ENCODE assay signal across 21 cellular contexts in the genomic region with DNA sequence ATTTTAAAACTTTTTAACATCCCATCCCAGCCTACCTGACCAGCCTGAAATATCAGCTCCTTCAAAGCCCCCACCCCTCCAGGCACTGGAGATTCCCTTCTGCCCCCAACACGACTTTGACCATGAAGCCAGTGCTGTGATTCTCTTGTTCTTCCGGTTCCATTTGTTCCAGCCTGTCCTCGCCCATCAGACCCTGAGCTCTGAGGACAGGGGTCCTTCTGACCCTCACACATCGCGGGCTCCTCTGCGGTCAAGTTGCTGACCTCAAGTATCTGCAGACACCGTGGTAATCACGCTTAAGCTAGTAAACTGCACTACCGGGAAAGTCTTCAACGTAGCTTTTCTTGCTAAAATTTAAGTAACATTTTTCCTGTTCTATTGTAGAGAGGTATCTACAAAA.
DNase-seq lines count a peak whose midpoint lies in the region; ATAC-seq lines count a peak whose summit lies in the region.
"Had no signal": no experiment of that assay in that cellular context is flagged by ENCODE, and none has a peak within 500 bp of the region (broad histone marks: within the 10 kb centered on the region; RNA-seq: fewer than 3 reads in every experiment).

No MANE protein-coding gene starts in this region.

- no peak overlapping the region for H3K4me2 ChIP-seq in mesenchymal stem cell (ENCODE audit: low read length, poor library complexity, severe bottlenecking)
- H3K4me2 ChIP-seq: A549; BLaER1 treated with 17β-estradiol and CSF1 and Interleukin-3, amounts not matched to agents 10 nM and 100 nM had no signal

- no peak overlapping the region for H2BK120ac ChIP-seq in mesenchymal stem cell (ENCODE audit: low read depth, low read length)

- peak overlapping the region; percentile 61 for H3K27ac Mint-ChIP-seq in central memory CD8-positive, alpha-beta T cell (ENCODE audit: low read depth)
- H3K27ac Mint-ChIP-seq: CD4-positive, alpha-beta T cell; CD8-positive, alpha-beta memory T cell had no signal

- H4K8ac ChIP-seq in mesenchymal stem cell (ENCODE audit: low read length), result no peak overlapping the region

- no peak for DNase-seq in central memory CD8-positive, alpha-beta T cell (ENCODE audit: low spot score in 2 of 2)
- DNase-seq in mesenchymal stem cell, result no peak
- peak; percentile 63 for DNase-seq in posterior vena cava (ENCODE audit: low spot score)
- DNase-seq in NCI-H524 (lab: John Stamatoyannopoulos, UW), result no peak
- DNase-seq: 8988T; ACHN; AML-193; BE2C; Caco-2; CD4-positive, alpha-beta T cell; CD8-positive, alpha-beta memory T cell; DMS153; DND-41; GM23248; H7; HCEC 1CT had no signal

- no peak overlapping the region for H3K4me3 Mint-ChIP-seq in central memory CD8-positive, alpha-beta T cell
- H3K4me3 Mint-ChIP-seq: CD14-positive monocyte; CD4-positive, alpha-beta T cell; CD8-positive, alpha-beta memory T cell had no signal

- no peak overlapping the region for H3K4ac ChIP-seq in mesenchymal stem cell (ENCODE audit: low read depth in 1 of 2, low read length in 2 of 2)

- intact Hi-C loops in posterior vena cava (cut with DNase I), result no loop called here

- H3K27ac ChIP-seq in mesenchymal stem cell (ENCODE audit: low read length, poor library complexity, severe bottlenecking), result no peak overlapping the region
- H3K27ac ChIP-seq: A549; BLaER1 treated with 17β-estradiol and CSF1 and Interleukin-3, amounts not matched to agents 10 nM and 100 nM; GM23248 had no signal

- peak overlapping the region; percentile 12 for H4K91ac ChIP-seq in mesenchymal stem cell (ENCODE audit: low read length)

- no peaks in the 10 kb centered on the region for H3K9me3 ChIP-seq in mesenchymal stem cell (ENCODE audit: control insufficient read depth, low read length)
- H3K9me3 ChIP-seq: A549; BE2C; BLaER1 treated with 17β-estradiol and CSF1 and Interleukin-3, amounts not matched to agents 10 nM and 100 nM; Caco-2 had no signal

- H3K14ac ChIP-seq in mesenchymal stem cell (ENCODE audit: low read length in 2 of 2), result no peak overlapping the region

- no peaks in the 10 kb centered on the region for H3K27me3 ChIP-seq in mesenchymal stem cell (ENCODE audit: control insufficient read depth in 1 of 2, insufficient read depth in 1 of 2, low read length in 2 of 2)
- H3K27me3 ChIP-seq: BLaER1 treated with 17β-estradiol and CSF1 and Interleukin-3, amounts not matched to agents 10 nM and 100 nM had no signal

- no peak overlapping the region for H2BK5ac ChIP-seq in mesenchymal stem cell (ENCODE audit: low read depth, low read length, poor library complexity, severe bottlenecking)

- H3K36me3 ChIP-seq in mesenchymal stem cell (ENCODE audit: control insufficient read depth in 1 of 2, insufficient read depth in 2 of 2, low read depth in 1 of 2, low read length in 2 of 2), result no peaks in the 10 kb centered on the region
- H3K36me3 ChIP-seq: BE2C; BLaER1 treated with 17β-estradiol and CSF1 and Interleukin-3, amounts not matched to agents 10 nM and 100 nM had no signal

- peaks cover 28% of the 10 kb centered on the region for H3K27me3 Mint-ChIP-seq in central memory CD8-positive, alpha-beta T cell
- H3K27me3 Mint-ChIP-seq: CD4-positive, alpha-beta T cell had no signal

- no peaks in the 10 kb centered on the region for H3K36me3 Mint-ChIP-seq in central memory CD8-positive, alpha-beta T cell (ENCODE audit: insufficient read depth)
- H3K36me3 Mint-ChIP-seq: CD14-positive monocyte; CD8-positive, alpha-beta memory T cell had no signal

- no peak overlapping the region for H2AK5ac ChIP-seq in mesenchymal stem cell (ENCODE audit: low read length, severe bottlenecking)

- H3K23ac ChIP-seq in mesenchymal stem cell (ENCODE audit: low read length in 2 of 2), result no peak overlapping the region

- 85% methylated on average over 7 of the region's 10 CpGs for WGBS in mesenchymal stem cell

- no peak overlapping the region for H2AFZ ChIP-seq in mesenchymal stem cell (ENCODE audit: low read depth, low read length)
- H2AFZ ChIP-seq: GM23248 had no signal

- no peaks in the 10 kb centered on the region for H3K9me3 Mint-ChIP-seq in central memory CD8-positive, alpha-beta T cell
- H3K9me3 Mint-ChIP-seq: CD4-positive, alpha-beta T cell had no signal

- H2BK15ac ChIP-seq in mesenchymal stem cell (ENCODE audit: low read depth, poor library complexity, severe bottlenecking), result no peak overlapping the region

- no peak overlapping the region for H3K9ac ChIP-seq in mesenchymal stem cell (ENCODE audit: low read length)
- H3K9ac ChIP-seq: BLaER1 treated with 17β-estradiol and CSF1 and Interleukin-3, amounts not matched to agents 10 nM and 100 nM; GM23248 had no signal

- no peaks in the 10 kb centered on the region for H3K4me1 Mint-ChIP-seq in central memory CD8-positive, alpha-beta T cell
- H3K4me1 Mint-ChIP-seq: CD14-positive monocyte; CD8-positive, alpha-beta memory T cell had no signal

- H2BK12ac ChIP-seq in mesenchymal stem cell (ENCODE audit: low read length in 2 of 2), result no peak overlapping the region

- H3K4me1 ChIP-seq in mesenchymal stem cell (ENCODE audit: control insufficient read depth, insufficient read depth, low read depth, low read length), result no peaks in the 10 kb centered on the region
- H3K4me1 ChIP-seq: A549, BE2C, Caco-2 had no signal

- H3K79me1 ChIP-seq in mesenchymal stem cell (replicated peaks; ENCODE audit: low read length, poor library complexity, severe bottlenecking), result no peaks in the 10 kb centered on the region

- H3K4me3 ChIP-seq in mesenchymal stem cell (ENCODE audit: insufficient read depth in 1 of 2, low read depth in 1 of 2, low read length in 2 of 2), result no peak overlapping the region
- H3K4me3 ChIP-seq: A549; BLaER1 treated with 17β-estradiol and CSF1 and Interleukin-3, amounts not matched to agents 10 nM and 100 nM; GM23248 had no signal

- no peak for ATAC-seq in central memory CD8-positive, alpha-beta T cell (replicated peaks; ENCODE audit: extremely low read depth, poor library complexity, severe bottlenecking)
- no peak for ATAC-seq in activated CD4-positive, CD25-positive, alpha-beta regulatory T cell treated with anti-CD3 and anti-CD28 coated beads, Interleukin-2, amount 50 U/mL, for 24 hours
- no peak for ATAC-seq in GM19463 (IDR thresholded peaks at IDR 0.05; ENCODE audit: unreplicated experiment)
- ATAC-seq: A549 had no signal

- no peak overlapping the region for H3K18ac ChIP-seq in mesenchymal stem cell (ENCODE audit: low read depth in 1 of 2, low read length in 2 of 2)
